13 cellular contexts compared by ENCODE assay signal in genomic region chr1:180098242-180098995, GRCh38. TPM values are rescaled to one million over a fixed set of nuclear protein-coding genes. Genes with fewer than 3 reads are reported as not detected.
DNase-seq lines count a peak whose midpoint lies in the region; ATAC-seq, FAIRE-seq and TF ChIP-seq lines count a peak whose summit lies in the region.
"Had no signal": no experiment of that assay in that cellular context is flagged by ENCODE, and none has a peak within 500 bp of the region (broad histone marks: within the 10 kb centered on the region; RNA-seq: fewer than 3 reads in every experiment).

No MANE protein-coding gene starts in this region.

- no peaks in the 10 kb centered on the region for H3K9me3 Mint-ChIP-seq in activated naive CD4-positive, alpha-beta T cell treated with anti-CD3 and anti-CD28 coated beads for 36 hours

- H3K4me1 ChIP-seq in ACC112 (ENCODE audit: control insufficient read depth, insufficient read depth, low read length, unreplicated experiment): peaks cover 13% of the 10 kb centered on the region
- H3K4me1 ChIP-seq in mesendoderm (ENCODE audit: control insufficient read depth, low read depth, low read length): no peaks in the 10 kb centered on the region

- H3K36me3 ChIP-seq in ACC112 (ENCODE audit: insufficient read depth, low read length) (peaks cover 38% of the 10 kb centered on the region), bronchial epithelial cell (ENCODE audit: control insufficient read depth, insufficient read depth, low read length) (peaks cover 8% of the 10 kb centered on the region), mesendoderm (ENCODE audit: control insufficient read depth, insufficient read depth, low read length) (peaks cover 5% of the 10 kb centered on the region)

- peak overlapping the region; percentile 28; the same call in 1 of the 2 replicates for H3K4me3 ChIP-seq in ACC112 (ENCODE audit: low read depth, low read length)
- H3K4me3 ChIP-seq in bronchial epithelial cell (ENCODE audit: low read depth, low read length): no peak overlapping the region
- H3K4me3 ChIP-seq in mesendoderm (ENCODE audit: low read length): no peak overlapping the region

- H4K5ac ChIP-seq in mesendoderm (ENCODE audit: low read length): no peak overlapping the region

- H3K79me2 ChIP-seq in ACC112 (ENCODE audit: control insufficient read depth, insufficient read depth, low read length, unreplicated experiment) (no peaks in the 10 kb centered on the region), mesendoderm (ENCODE audit: control insufficient read depth, insufficient read depth, low read length) (no peaks in the 10 kb centered on the region)

- H3K9ac ChIP-seq in mesendoderm (ENCODE audit: low read length): no peak overlapping the region

- no peak overlapping the region for H3K18ac ChIP-seq in mesendoderm (ENCODE audit: low read length)

- no peak overlapping the region for H2BK15ac ChIP-seq in mesendoderm (replicated peaks; ENCODE audit: low read depth)

- DNase-seq in HT1080 (ENCODE audit: low read depth) (peak; percentile 74), bronchial epithelial cell (ENCODE audit: low read depth) (peak; percentile 70), mesendoderm (peak; percentile 24), caudate nucleus (lab: John Stamatoyannopoulos, UW) (no peak)
- no peak for DNase-seq in activated naive CD4-positive, alpha-beta T cell treated with anti-CD3 and anti-CD28 coated beads for 36 hours
- DNase-seq: aorta; C1 segment of cervical spinal cord; NCI-H524; stimulated activated CD8-positive, alpha-beta memory T cell treated with anti-CD3 and anti-CD28 coated beads, Interleukin-4, amount 100 ng/mL, for 48 hours; T-helper 1 cell had no signal

- intact Hi-C loops in activated naive CD4-positive, alpha-beta T cell treated with anti-CD3 and anti-CD28 coated beads for 36 hours (cut with micrococcal nuclease): no loop called here

- H2BK120ac ChIP-seq in mesendoderm (ENCODE audit: low read depth, low read length): no peak overlapping the region

- H3K56ac ChIP-seq in mesendoderm (ENCODE audit: low read length): no peak overlapping the region

- no peak overlapping the region for H3K4me2 ChIP-seq in mesendoderm (ENCODE audit: low read length)

- H3K23ac ChIP-seq in mesendoderm (ENCODE audit: low read length): no peak overlapping the region

- H3K27ac ChIP-seq in ACC112 (ENCODE audit: low read depth, low read length): peak overlapping the region; percentile 83
- H3K27ac ChIP-seq in mesendoderm (ENCODE audit: low read depth, low read length): no peak overlapping the region
- H3K27ac ChIP-seq in caudate nucleus (ENCODE audit: low read depth, low read length): no peak overlapping the region

- 100% methylated on average over 1 of the region's 9 CpGs for WGBS in mesendoderm (ENCODE audit: extremely low coverage, insufficient coverage, low lambda C conversion rate)

- peaks cover 2% of the 10 kb centered on the region for H3K4me1 Mint-ChIP-seq in activated naive CD4-positive, alpha-beta T cell treated with anti-CD3 and anti-CD28 coated beads for 36 hours (ENCODE audit: low read depth)

- H2AK5ac ChIP-seq in mesendoderm (ENCODE audit: low read length): no peak overlapping the region

- CTCF ChIA-PET in activated naive CD4-positive, alpha-beta T cell treated with anti-CD3 and anti-CD28 coated beads for 36 hours (lab: Charles Lee): interaction anchor here (1.4 to 1.6 kb wide), 2 partner anchors 15 to 81 kb away, joined by 4 to 6 read pairs; no protein-coding TSS in a partner anchor

- H3K36me3 Mint-ChIP-seq in activated naive CD4-positive, alpha-beta T cell treated with anti-CD3 and anti-CD28 coated beads for 36 hours (ENCODE audit: low read depth): peaks cover 26% of the 10 kb centered on the region

- no peak overlapping the region for H3K4me3 Mint-ChIP-seq in activated naive CD4-positive, alpha-beta T cell treated with anti-CD3 and anti-CD28 coated beads for 36 hours

- H3K4ac ChIP-seq in mesendoderm (ENCODE audit: low read depth, low read length): no peak overlapping the region

- H2AFZ ChIP-seq in ACC112 (ENCODE audit: low read length, unreplicated experiment): peak overlapping the region; percentile 51

- no peak overlapping the region for H2BK5ac ChIP-seq in mesendoderm (ENCODE audit: low read length)

- H3K27me3 Mint-ChIP-seq in activated naive CD4-positive, alpha-beta T cell treated with anti-CD3 and anti-CD28 coated beads for 36 hours (ENCODE audit: low read depth): no peaks in the 10 kb centered on the region

- H4K8ac ChIP-seq in mesendoderm (ENCODE audit: low read depth, low read length): no peak overlapping the region

- no peak for ATAC-seq in GM21360 (IDR thresholded peaks at IDR 0.05; ENCODE audit: unreplicated experiment)
- ATAC-seq in GM19351 (IDR thresholded peaks at IDR 0.05; ENCODE audit: unreplicated experiment): no peak

- no peak for FAIRE-seq in bronchial epithelial cell (lab: Jason Lieb, UNC)

- no peaks in the 10 kb centered on the region for H3K79me1 ChIP-seq in mesendoderm (ENCODE audit: low read length)

- H3K27me3 ChIP-seq in ACC112 (ENCODE audit: insufficient read depth, low read length): no peaks in the 10 kb centered on the region
- H3K27me3 ChIP-seq in bronchial epithelial cell (ENCODE audit: control insufficient read depth, insufficient read depth, low read length): no peaks in the 10 kb centered on the region
- H3K27me3 ChIP-seq in mesendoderm (ENCODE audit: insufficient read depth, low read length, poor library complexity): no peaks in the 10 kb centered on the region

- no peak overlapping the region for H3K27ac Mint-ChIP-seq in activated naive CD4-positive, alpha-beta T cell treated with anti-CD3 and anti-CD28 coated beads for 36 hours

- TF ChIP-seq CTCF in bronchial epithelial cell (IDR thresholded peaks at IDR 0.05; ENCODE audit: insufficient read depth, low read length, severe bottlenecking): no peak

RNA-seq across cellular contexts. Expression of gene QSOX1, which starts 56.2 kb away (rescaled TPM):
- 191 and 201 TPM in 2 replicates for total RNA-seq in HT1080 (2014; rRNA removed; shearing (Covaris generic))
- 260 and 263 TPM in 2 replicates for polyA plus RNA-seq in HT1080 (2015; cell fraction: cytosol; rRNA removed)
- polyA plus RNA-seq in HT1080 (2015; cell fraction: nucleus; rRNA removed): 770 and 857 TPM in 2 replicates
- 134 and 196 TPM in 2 replicates for total RNA-seq in bronchial epithelial cell
- 46.3 TPM for polyA plus RNA-seq in mesendoderm (2013, experiment 1 of 2)
- polyA plus RNA-seq in mesendoderm (2013, experiment 2 of 2): 47.4 TPM
- total RNA-seq in activated naive CD4-positive, alpha-beta T cell treated with anti-CD3 and anti-CD28 coated beads for 36 hours: 10 to 100 TPM; 27.6 to 31.9 TPM

Comparison
In these comparisons a context has a peak if more than half of its experiments do, and no peak if none do; other contexts are left out.
1. DNase-seq: peak in HT1080 (single experiment), bronchial epithelial cell (single experiment) and mesendoderm (single experiment); none in activated naive CD4-positive, alpha-beta T cell treated with anti-CD3 and anti-CD28 coated beads for 36 hours (single experiment) and caudate nucleus (0 of 61).